8 cellular contexts compared by ENCODE assay signal in the genomic region with DNA sequence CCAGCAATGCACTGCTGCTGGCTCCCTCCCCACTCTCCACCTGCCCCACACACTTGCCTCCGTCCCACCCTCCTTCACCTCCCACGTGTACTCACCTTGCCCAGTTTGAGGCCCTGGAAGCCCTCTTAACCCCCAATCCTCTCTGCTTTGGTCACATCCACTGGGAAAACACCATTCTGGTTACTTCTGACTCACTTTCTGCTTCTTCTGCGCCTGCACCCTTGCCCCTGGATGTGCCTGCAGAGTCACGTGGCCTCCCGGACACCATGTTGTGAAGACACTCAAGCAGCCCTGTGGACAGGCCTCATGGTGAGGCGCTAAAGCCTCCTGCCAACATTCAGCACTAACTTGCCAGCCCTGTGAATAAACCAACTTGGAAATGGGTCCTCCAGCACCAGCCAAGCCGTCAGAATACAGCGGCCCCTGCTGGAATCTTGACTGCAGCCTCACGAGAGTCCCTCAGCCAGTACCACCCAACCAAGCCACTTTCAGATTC. TPM values are rescaled to one million over a fixed set of nuclear protein-coding genes. Genes with fewer than 3 reads are reported as not detected.
A peak's percentile ranks its signal among the peaks of the same experiment; 100 is the strongest.
DNase-seq lines count a peak whose midpoint lies in the region; ATAC-seq and TF ChIP-seq lines count a peak whose summit lies in the region.
"Had no signal": no experiment of that assay in that cellular context is flagged by ENCODE, and none has a peak within 500 bp of the region (broad histone marks: within the 10 kb centered on the region; RNA-seq: fewer than 3 reads in every experiment).

No MANE protein-coding gene starts in this region.

- H3K27ac ChIP-seq in upper lobe of right lung = no peak overlapping the region

- H3K27ac Mint-ChIP-seq in stimulated activated naive CD8-positive, alpha-beta T cell treated with anti-CD3 and anti-CD28 coated beads, Interleukin-15, amount 100 ng/mL, for 72 hours = no peak overlapping the region

- no peak overlapping the region for H3K4me3 Mint-ChIP-seq in stimulated activated naive CD8-positive, alpha-beta T cell treated with anti-CD3 and anti-CD28 coated beads, Interleukin-15, amount 100 ng/mL, for 72 hours

- no peaks in the 10 kb centered on the region for H3K27me3 Mint-ChIP-seq in stimulated activated naive CD8-positive, alpha-beta T cell treated with anti-CD3 and anti-CD28 coated beads, Interleukin-15, amount 100 ng/mL, for 72 hours

- no peaks in the 10 kb centered on the region for H3K9me3 Mint-ChIP-seq in stimulated activated naive CD8-positive, alpha-beta T cell treated with anti-CD3 and anti-CD28 coated beads, Interleukin-15, amount 100 ng/mL, for 72 hours

- H3K9me3 ChIP-seq in upper lobe of right lung = no peaks in the 10 kb centered on the region

- intact Hi-C loops in upper lobe of right lung (cut with DNase I) = no loop called here

- TF ChIP-seq CTCF in choroid plexus epithelial cell (conservative IDR thresholded peaks at IDR 0.05; ENCODE audit: low read depth, low read length) (peak; percentile 60), upper lobe of right lung (IDR thresholded peaks at IDR 0.05) (peak; percentile 21)

- H3K36me3 ChIP-seq in upper lobe of right lung = no peaks in the 10 kb centered on the region

- H3K4me3 ChIP-seq in choroid plexus epithelial cell (ENCODE audit: low read depth, low read length) = no peak overlapping the region
- no peak overlapping the region for H3K4me3 ChIP-seq in upper lobe of right lung

- no peaks in the 10 kb centered on the region for H3K27me3 ChIP-seq in upper lobe of right lung

- peak; percentile 27 for ATAC-seq in stimulated activated naive CD8-positive, alpha-beta T cell treated with anti-CD3 and anti-CD28 coated beads, Interleukin-15, amount 100 ng/mL, for 72 hours
- no peak for ATAC-seq in stimulated activated naive CD8-positive, alpha-beta T cell treated with anti-CD3 and anti-CD28 coated beads, Interleukin-15, Interleukin-2, amounts not matched to agents 100 U/mL and 50 U/mL, for 24 hours
- ATAC-seq in upper lobe of right lung (peak; percentile 62), GM19463 (IDR thresholded peaks at IDR 0.05; ENCODE audit: unreplicated experiment) (no peak)
- ATAC-seq: right cardiac atrium had no signal

- H3K4me1 Mint-ChIP-seq in stimulated activated naive CD8-positive, alpha-beta T cell treated with anti-CD3 and anti-CD28 coated beads, Interleukin-15, amount 100 ng/mL, for 72 hours = peaks cover 6% of the 10 kb centered on the region

- no peaks in the 10 kb centered on the region for H3K4me1 ChIP-seq in upper lobe of right lung

- no peak for DNase-seq in stimulated activated naive CD8-positive, alpha-beta T cell treated with anti-CD3 and anti-CD28 coated beads, Interleukin-15, amount 100 ng/mL, for 72 hours
- DNase-seq in stimulated activated naive CD8-positive, alpha-beta T cell treated with anti-CD3 and anti-CD28 coated beads, Interleukin-15, Interleukin-2, amounts not matched to agents 100 U/mL and 50 U/mL, for 24 hours = no peak
- DNase-seq in choroid plexus epithelial cell (ENCODE audit: low read depth) (peak; percentile 47), upper lobe of right lung (no peak), NCI-H226 (no peak)
- DNase-seq: activated gamma-delta T cell had no signal

RNA-seq across cellular contexts. Expression of gene NAALADL1, which starts 2.6 kb away (rescaled TPM):
- 10.0 TPM for total RNA-seq in upper lobe of right lung

RNA-seq across cellular contexts. Expression of gene SAC3D1, which starts 20.0 kb away (rescaled TPM):
- 10.2 TPM for total RNA-seq in upper lobe of right lung

RNA-seq across cellular contexts. Expression of gene CDCA5, which starts 22.9 kb away (rescaled TPM):
- total RNA-seq in upper lobe of right lung = 1.7 TPM

RNA-seq across cellular contexts. Expression of gene ZFPL1, which starts 23.1 kb away (rescaled TPM):
- 32.1 TPM for total RNA-seq in upper lobe of right lung

RNA-seq across cellular contexts. Expression of gene SNX15, which starts 33.7 kb away (rescaled TPM):
- 27.1 TPM for total RNA-seq in upper lobe of right lung

Comparison
In these comparisons a context has a peak if more than half of its experiments do, and no peak if none do; other contexts are left out.
1. ATAC-seq: peak in stimulated activated naive CD8-positive, alpha-beta T cell treated with anti-CD3 and anti-CD28 coated beads, Interleukin-15, amount 100 ng/mL, for 72 hours (single experiment) and upper lobe of right lung (single experiment); none in stimulated activated naive CD8-positive, alpha-beta T cell treated with anti-CD3 and anti-CD28 coated beads, Interleukin-15, Interleukin-2, amounts not matched to agents 100 U/mL and 50 U/mL, for 24 hours (single experiment) and GM19463 (single experiment).